In genomic region chr10:88120599-88121333, GRCh38 we compare ENCODE assay signal across 1 cellular context.
TF ChIP-seq lines count a peak whose summit lies in the region.

No MANE protein-coding gene starts in this region.

TF ChIP-seq in GM12878, 131 proteins besides CTCF, POLR2A, EP300 and RAD21 (continued from another document):
- TF ChIP-seq MTA3 (IDR thresholded peaks at IDR 0.05; ENCODE audit: borderline replicate concordance, low read length): no peak
- TF ChIP-seq SIX5 (IDR thresholded peaks at IDR 0.05; ENCODE audit: low read depth, low read length, severe bottlenecking): no peak
- no peak for TF ChIP-seq SMAD5 (IDR thresholded peaks at IDR 0.05; ENCODE audit: low read depth)
- TF ChIP-seq JUNB (IDR thresholded peaks at IDR 0.05): no peak
- no peak for TF ChIP-seq BACH1 (IDR thresholded peaks at IDR 0.05; ENCODE audit: borderline replicate concordance)
- no peak for TF ChIP-seq MTA2 (IDR thresholded peaks at IDR 0.05; ENCODE audit: low read depth)
- TF ChIP-seq TBL1XR1 (IDR thresholded peaks at IDR 0.05; ENCODE audit: low read depth, low read length): no peak
- TF ChIP-seq RELA (IDR thresholded peaks at IDR 0.05; ENCODE audit: borderline replicate concordance, partially characterized antibody): no peak
- no peak for TF ChIP-seq ZSCAN29 (IDR thresholded peaks at IDR 0.05)
- no peak for TF ChIP-seq BHLHE40 (IDR thresholded peaks at IDR 0.05; ENCODE audit: borderline replicate concordance in 1 of 2, low read depth in 2 of 2, low read length in 1 of 2)
